Comparison of ENCODE assay signal across 14 cellular contexts in genomic region chr11:70642301-70642700, GRCh38.
DNase-seq lines count a peak whose midpoint lies in the region; ATAC-seq and TF ChIP-seq lines count a peak whose summit lies in the region.
"Had no signal": no experiment of that assay in that cellular context is flagged by ENCODE, and none has a peak within 500 bp of the region (broad histone marks: within the 10 kb centered on the region; RNA-seq: fewer than 3 reads in every experiment).

No MANE protein-coding gene starts in this region.

- H3K27me3 Mint-ChIP-seq in brain (peaks cover 2% of the 10 kb centered on the region), neural crest cell (ENCODE audit: low read depth) (peaks cover 2% of the 10 kb centered on the region)

- H3K9me3 Mint-ChIP-seq in brain = peaks cover 0 to 4% (median 0%) of the 10 kb centered on the region in 5 experiments
- H3K9me3 Mint-ChIP-seq in neural crest cell = no peaks in the 10 kb centered on the region
- no peaks in the 10 kb centered on the region for H3K9me3 Mint-ChIP-seq in stimulated activated effector memory CD8-positive, alpha-beta T cell treated with anti-CD3 and anti-CD28 coated beads, Interleukin-12 subunit alpha, Interleukin-12 subunit beta, amount 100 ng/mL, for 72 hours
- H3K9me3 Mint-ChIP-seq: CD8-positive, alpha-beta memory T cell had no signal

- DNase-seq in NCI-H2227 treated with DMSO at 0.1 percent for 48 hours (lab: John Stamatoyannopoulos, UW) = peak; percentile 41
- DNase-seq in NCI-H2227 (lab: John Stamatoyannopoulos, UW; ENCODE audit: unreplicated experiment) = no peak
- no peak for DNase-seq in neural crest cell (ENCODE audit: low read depth, low spot score)
- DNase-seq in KBM-7 = no peak
- no peak for DNase-seq in stimulated activated effector memory CD8-positive, alpha-beta T cell treated with anti-CD3 and anti-CD28 coated beads, Interleukin-12 subunit alpha, Interleukin-12 subunit beta, amount 100 ng/mL, for 72 hours (ENCODE audit: low spot score in 2 of 2)
- DNase-seq in OCI-M2 (lab: John Stamatoyannopoulos, UW; ENCODE audit: unreplicated experiment) = no peak
- DNase-seq: Caco-2; CD8-positive, alpha-beta memory T cell; DND-41; GDM1; IMR-90 had no signal

- peaks cover 15% of the 10 kb centered on the region for H3K36me3 Mint-ChIP-seq in brain
- H3K36me3 Mint-ChIP-seq in neural crest cell (ENCODE audit: low read depth) = no peaks in the 10 kb centered on the region
- no peaks in the 10 kb centered on the region for H3K36me3 Mint-ChIP-seq in stimulated activated effector memory CD8-positive, alpha-beta T cell treated with anti-CD3 and anti-CD28 coated beads, Interleukin-12 subunit alpha, Interleukin-12 subunit beta, amount 100 ng/mL, for 72 hours
- H3K36me3 Mint-ChIP-seq: CD14-positive monocyte; CD8-positive, alpha-beta memory T cell had no signal

- TF ChIP-seq CTCF in brain (conservative IDR thresholded peaks at IDR 0.05) (no peak), neural crest cell (conservative IDR thresholded peaks at IDR 0.05) (no peak)

- in situ Hi-C loops in KBM-7 (cut with MboI; ENCODE audit: low pct_unique_long_range_greater_than_20kb, low sequenced_read_pairs) = no loop called here

- peak overlapping the region in 3 of 5 experiments; percentile 38 to 93 (median 83) for H3K27ac Mint-ChIP-seq in brain
- H3K27ac Mint-ChIP-seq in neural crest cell (ENCODE audit: unreplicated experiment) = peak overlapping the region; percentile 86
- no peak overlapping the region for H3K27ac Mint-ChIP-seq in stimulated activated effector memory CD8-positive, alpha-beta T cell treated with anti-CD3 and anti-CD28 coated beads, Interleukin-12 subunit alpha, Interleukin-12 subunit beta, amount 100 ng/mL, for 72 hours
- H3K27ac Mint-ChIP-seq: CD14-positive monocyte; CD8-positive, alpha-beta memory T cell had no signal

- ATAC-seq in stimulated activated effector memory CD8-positive, alpha-beta T cell treated with anti-CD3 and anti-CD28 coated beads, Interleukin-12 subunit alpha, Interleukin-12 subunit beta, amount 100 ng/mL, for 72 hours = no peak
- ATAC-seq: HCT116 had no signal

- H3K4me3 Mint-ChIP-seq in brain = no peak overlapping the region
- H3K4me3 Mint-ChIP-seq in neural crest cell = peak overlapping the region; percentile 59
- H3K4me3 Mint-ChIP-seq in stimulated activated effector memory CD8-positive, alpha-beta T cell treated with anti-CD3 and anti-CD28 coated beads, Interleukin-12 subunit alpha, Interleukin-12 subunit beta, amount 100 ng/mL, for 72 hours = no peak overlapping the region
- H3K4me3 Mint-ChIP-seq: CD8-positive, alpha-beta memory T cell had no signal

- H3K4me1 Mint-ChIP-seq in brain (peaks cover 75% of the 10 kb centered on the region), neural crest cell (peaks cover 70% of the 10 kb centered on the region)
- H3K4me1 Mint-ChIP-seq in stimulated activated effector memory CD8-positive, alpha-beta T cell treated with anti-CD3 and anti-CD28 coated beads, Interleukin-12 subunit alpha, Interleukin-12 subunit beta, amount 100 ng/mL, for 72 hours = no peaks in the 10 kb centered on the region
- H3K4me1 Mint-ChIP-seq: CD8-positive, alpha-beta memory T cell had no signal
